In the genomic region with DNA sequence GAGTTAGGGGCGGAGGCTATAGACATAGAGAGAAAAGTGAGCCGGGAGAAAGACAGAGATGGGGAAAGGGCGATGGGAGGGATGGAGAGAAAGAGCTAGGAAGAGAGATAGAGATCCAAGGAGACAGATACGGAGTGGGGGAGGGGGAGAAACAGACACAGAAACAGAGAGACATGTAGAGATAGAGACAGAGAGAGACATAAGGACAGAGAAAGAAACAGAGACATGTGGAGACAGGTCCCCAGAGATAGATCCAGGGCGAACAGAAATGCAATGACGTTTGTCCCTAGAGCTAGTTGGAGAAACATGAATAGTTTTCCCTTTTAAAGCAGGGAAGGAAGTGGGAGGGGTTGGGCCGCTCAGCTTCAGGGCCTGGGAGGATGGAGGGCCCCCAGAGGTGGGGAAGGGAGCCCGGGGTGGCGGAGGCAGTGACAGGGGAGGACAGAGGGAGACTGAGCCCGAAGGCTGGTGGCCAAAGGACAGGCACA, we compare ENCODE assay signal across 11 cellular contexts. TPM values are rescaled to one million over a fixed set of nuclear protein-coding genes. Genes with fewer than 3 reads are reported as not detected.
DNase-seq lines count a peak whose midpoint lies in the region; ATAC-seq and TF ChIP-seq lines count a peak whose summit lies in the region.
"Had no signal": no experiment of that assay in that cellular context is flagged by ENCODE, and none has a peak within 500 bp of the region (broad histone marks: within the 10 kb centered on the region; RNA-seq: fewer than 3 reads in every experiment).

No MANE protein-coding gene starts in this region.

- H3K36me3 Mint-ChIP-seq in activated T-cell treated with anti-CD3 and anti-CD28 coated beads, Interleukin-2, amount 50 U/mL, for 72 hours (ENCODE audit: insufficient read depth in 2 of 2) = peaks cover 0 to 1% of the 10 kb centered on the region in 2 donors

- H3K9ac ChIP-seq in subcutaneous abdominal adipose tissue (ENCODE audit: low read length in 5 of 5) = peak overlapping the region in 3 of 5 donors; percentile 41 to 52 (median 46)

- CTCF ChIA-PET in A673 (lab: Charles Lee) = no interaction called here

- no peaks in the 10 kb centered on the region for H3K27me3 ChIP-seq in lung (ENCODE audit: control insufficient read depth, insufficient read depth)
- H3K27me3 ChIP-seq in subcutaneous abdominal adipose tissue (ENCODE audit: control insufficient read depth in 5 of 5, insufficient read depth in 4 of 5, low read length in 5 of 5) = no peaks in the 10 kb centered on the region
- H3K27me3 ChIP-seq in A673 (replicated peaks; ENCODE audit: insufficient read depth, low read depth, low read length, poor library complexity) = no peaks in the 10 kb centered on the region

- H3K27ac Mint-ChIP-seq in activated T-cell treated with anti-CD3 and anti-CD28 coated beads, Interleukin-2, amount 50 U/mL, for 72 hours = no peak overlapping the region
- H3K27ac Mint-ChIP-seq: activated naive CD4-positive, alpha-beta T cell treated with anti-CD3 and anti-CD28 coated beads for 36 hours had no signal

- no peak for ATAC-seq in lung (ENCODE audit: insufficient read depth, low FRiP score)
- ATAC-seq in activated T-cell treated with anti-CD3 and anti-CD28 coated beads, Interleukin-2, amount 50 U/mL, for 72 hours (replicated peaks in 1 of 2) = no peak

- 23% methylated on average over 10 of the region's 10 CpGs for WGBS in lung, 2 donors

- H3K9me3 Mint-ChIP-seq in activated T-cell treated with anti-CD3 and anti-CD28 coated beads, Interleukin-2, amount 50 U/mL, for 72 hours = no peaks in the 10 kb centered on the region
- H3K9me3 Mint-ChIP-seq: activated naive CD4-positive, alpha-beta T cell treated with anti-CD3 and anti-CD28 coated beads for 36 hours had no signal

- H3K4me1 ChIP-seq in lung (ENCODE audit: control insufficient read depth in 2 of 2, insufficient read depth in 2 of 2, low read length in 2 of 2) (peaks cover 0 to 12% of the 10 kb centered on the region in 2 donors), subcutaneous abdominal adipose tissue (ENCODE audit: control insufficient read depth in 5 of 5, insufficient read depth in 5 of 5, low read length in 5 of 5) (peaks cover 7 to 73% (median 52%) of the 10 kb centered on the region in 5 donors), A673 (ENCODE audit: insufficient read depth, low read length, poor library complexity, severe bottlenecking) (peaks cover 20% of the 10 kb centered on the region)

- H3K9me3 ChIP-seq in lung (ENCODE audit: control insufficient read depth in 2 of 2, insufficient read depth in 1 of 2, low read length in 1 of 2) = no peaks in the 10 kb centered on the region
- H3K9me3 ChIP-seq in subcutaneous abdominal adipose tissue (ENCODE audit: control insufficient read depth in 5 of 5, low read length in 5 of 5) = no peaks in the 10 kb centered on the region
- no peaks in the 10 kb centered on the region for H3K9me3 ChIP-seq in A673 (ENCODE audit: low read depth, low read length, poor library complexity, severe bottlenecking)

- H3K4me3 ChIP-seq in lung (no peak overlapping the region), subcutaneous abdominal adipose tissue (ENCODE audit: low read depth in 1 of 5, low read length in 5 of 5) (peak overlapping the region; percentile 23 to 55 (median 28)), A673 (ENCODE audit: low read depth, low read length, poor library complexity, severe bottlenecking) (no peak overlapping the region)

- no peak overlapping the region for H3K4me3 Mint-ChIP-seq in activated T-cell treated with anti-CD3 and anti-CD28 coated beads, Interleukin-2, amount 50 U/mL, for 72 hours
- H3K4me3 Mint-ChIP-seq: activated naive CD4-positive, alpha-beta T cell treated with anti-CD3 and anti-CD28 coated beads for 36 hours had no signal

- H3K27ac ChIP-seq in lung (ENCODE audit: low read depth in 1 of 2, low read length in 1 of 2) (peak overlapping the region; percentile 55 to 83), subcutaneous abdominal adipose tissue (ENCODE audit: low read depth, low read length) (peak overlapping the region; percentile 96), A673 (ENCODE audit: low read depth, low read length, poor library complexity, severe bottlenecking) (no peak overlapping the region)

- POLR2A ChIA-PET in A673 (lab: Charles Lee; ENCODE audit: low non-redundant PET) = interaction anchor here (0.6 kb wide), 1 partner anchor 115 kb away, joined by 13 read pairs; no protein-coding TSS in a partner anchor

- no TSS peak for BruUV-seq in A673 (replicated peaks; lab: Mats Ljungman, UMichigan)

- peaks cover 19% of the 10 kb centered on the region for H3K27me3 Mint-ChIP-seq in activated T-cell treated with anti-CD3 and anti-CD28 coated beads, Interleukin-2, amount 50 U/mL, for 72 hours (ENCODE audit: low read depth)

- TF ChIP-seq CTCF in lung (IDR thresholded peaks at IDR 0.05; ENCODE audit: control extremely low read depth, extremely low read depth) (no peak), A673 (conservative IDR thresholded peaks at IDR 0.05; ENCODE audit: low read depth, low read length) (no peak)

- peaks cover 1% of the 10 kb centered on the region for H3K4me1 Mint-ChIP-seq in activated T-cell treated with anti-CD3 and anti-CD28 coated beads, Interleukin-2, amount 50 U/mL, for 72 hours (ENCODE audit: low read depth)

- no peaks in the 10 kb centered on the region for H3K36me3 ChIP-seq in lung (ENCODE audit: control insufficient read depth in 2 of 2, insufficient read depth in 2 of 2, low read length in 2 of 2)
- peaks cover 0 to 2% (median 0%) of the 10 kb centered on the region in 5 donors for H3K36me3 ChIP-seq in subcutaneous abdominal adipose tissue (ENCODE audit: control insufficient read depth in 5 of 5, insufficient read depth in 5 of 5, low read length in 5 of 5)
- no peaks in the 10 kb centered on the region for H3K36me3 ChIP-seq in A673 (ENCODE audit: insufficient read depth, low read length, poor library complexity, severe bottlenecking)

- peak; percentile 83 for DNase-seq in NCI-H1694 (lab: John Stamatoyannopoulos, UW)
- DNase-seq in dermis blood vessel endothelial cell = peak; percentile 49
- DNase-seq in lung (ENCODE audit: low spot score) = no peak
- DNase-seq in activated T-cell treated with anti-CD3 and anti-CD28 coated beads, Interleukin-2, amount 50 U/mL, for 72 hours = no peak
- DNase-seq in T1000 (lab: John Stamatoyannopoulos, UW) = no peak
- no peak for DNase-seq in A673 (ENCODE audit: low spot score)
- no peak for DNase-seq in mesenteric fat pad (ENCODE audit: low spot score)
- DNase-seq: activated naive CD4-positive, alpha-beta T cell treated with anti-CD3 and anti-CD28 coated beads for 36 hours; KG1 had no signal

- intact Hi-C loops in A673 (cut with micrococcal nuclease; ENCODE audit: unreplicated experiment) = no loop called here

RNA-seq across cellular contexts. Expression of gene PPP1R14A, which starts 4.6 kb away (rescaled TPM):
- 4.1 TPM in 2 replicates for total RNA-seq in dermis blood vessel endothelial cell
- total RNA-seq in lung = 100 to 1,000 TPM in 1 of 2 donors, 10 to 100 TPM in 1; 12.4 to 124 TPM
- polyA plus RNA-seq in lung = 100 to 1,000 TPM in 1 of 2 donors, 10 to 100 TPM in 1; 80.9 to 166 TPM
- total RNA-seq in activated T-cell treated with anti-CD3 and anti-CD28 coated beads, Interleukin-2, amount 50 U/mL, for 72 hours = 1 to 10 TPM; 1.7 to 3.8 TPM
- total RNA-seq in A673 (2021) = 1.1 TPM in 1 of 2 replicates, not detected in the other
- total RNA-seq in mesenteric fat pad = 193 TPM
- total RNA-seq: activated naive CD4-positive, alpha-beta T cell treated with anti-CD3 and anti-CD28 coated beads for 36 hours; SK-MEL-5 had no signal

RNA-seq across cellular contexts. Expression of gene SPINT2, which starts 12.8 kb away (rescaled TPM):
- total RNA-seq in dermis blood vessel endothelial cell (25.9 and 34.5 TPM in 2 replicates), lung (100 to 1,000 TPM; 145 to 240 TPM), A673 (2021) (0.42 TPM in 1 of 2 replicates, not detected in the other), mesenteric fat pad (13.8 TPM)
- 100 to 1,000 TPM; 255 to 259 TPM for polyA plus RNA-seq in lung
- total RNA-seq in activated T-cell treated with anti-CD3 and anti-CD28 coated beads, Interleukin-2, amount 50 U/mL, for 72 hours = 100 to 1,000 TPM in 1 of 2 donors, 10 to 100 TPM in 1; 89.1 to 115 TPM
- total RNA-seq: SK-MEL-5 had no signal

RNA-seq across cellular contexts. Expression of gene DPF1, which starts 27.6 kb away (rescaled TPM):
- total RNA-seq in dermis blood vessel endothelial cell (0.34 and 0.47 TPM in 2 replicates), lung (1 to 10 TPM; 1.3 to 1.7 TPM), A673 (2021) (6.3 and 8.1 TPM in 2 replicates), mesenteric fat pad (not detected)
- 1 to 10 TPM in 1 of 2 donors, not detected in 1; 1.4 TPM for polyA plus RNA-seq in lung
- total RNA-seq in activated T-cell treated with anti-CD3 and anti-CD28 coated beads, Interleukin-2, amount 50 U/mL, for 72 hours = under 1 TPM; 0.65 to 0.99 TPM

RNA-seq across cellular contexts. Expression of gene C19orf33, which starts 52.4 kb away (rescaled TPM):
- 14.8 TPM in 1 of 2 replicates, not detected in the other for total RNA-seq in dermis blood vessel endothelial cell
- 10 to 100 TPM; 32.0 to 91.8 TPM for total RNA-seq in lung
- 100 to 1,000 TPM; 170 to 687 TPM for polyA plus RNA-seq in lung
- total RNA-seq in activated T-cell treated with anti-CD3 and anti-CD28 coated beads, Interleukin-2, amount 50 U/mL, for 72 hours = not detected
- not detected in 2 replicates for total RNA-seq in A673 (2021)
- total RNA-seq in mesenteric fat pad = 2.2 TPM
- total RNA-seq: activated naive CD4-positive, alpha-beta T cell treated with anti-CD3 and anti-CD28 coated beads for 36 hours; SK-MEL-5 had no signal

Comparison
In these comparisons a context has a peak if more than half of its experiments do, and no peak if none do; other contexts are left out.
1. DNase-seq: peak in NCI-H1694 (single experiment) and dermis blood vessel endothelial cell (single experiment); none in lung (single experiment), activated T-cell treated with anti-CD3 and anti-CD28 coated beads, Interleukin-2, amount 50 U/mL, for 72 hours (0 of 2), T1000 (single experiment), A673 (single experiment) and mesenteric fat pad (single experiment).
2. H3K4me3 ChIP-seq: peak in subcutaneous abdominal adipose tissue (5 of 5); none in lung (single experiment) and A673 (single experiment).
3. RNA of gene SPINT2, which starts 12.8 kb away (total RNA-seq): 145 to 240 TPM in lung, 89.1 to 115 TPM in activated T-cell treated with anti-CD3 and anti-CD28 coated beads, Interleukin-2, amount 50 U/mL, for 72 hours, 25.9 to 34.5 TPM in dermis blood vessel endothelial cell and 13.8 TPM in mesenteric fat pad (single experiment); 0.42 TPM in A673; every median in the first group is over 10 times any median in the second.